ENCODE assay signal across 10 cellular contexts in genomic region chr1:160126342-160126741, GRCh38. TPM values are rescaled to one million over a fixed set of nuclear protein-coding genes. Genes with fewer than 3 reads are reported as not detected.
DNase-seq lines count a peak whose midpoint lies in the region; ATAC-seq and TF ChIP-seq lines count a peak whose summit lies in the region.
"Not testable (repeated sequence)": the region's sequence is repeated elsewhere in the genome, so short reads cannot be mapped to it uniquely, and the experiment has no call there.
"Had no signal": no experiment of that assay in that cellular context is flagged by ENCODE, and none has a peak within 500 bp of the region (broad histone marks: within the 10 kb centered on the region; RNA-seq: fewer than 3 reads in every experiment).

No MANE protein-coding gene starts in this region.

- not testable (repeated sequence) for H3K9me3 ChIP-seq in GM23248 (ENCODE audit: low read depth); PC-9 (ENCODE audit: insufficient read depth, low read depth); psoas muscle; subcutaneous abdominal adipose tissue (ENCODE audit: control insufficient read depth in 5 of 5, low read length in 5 of 5)

- H4K20me1 ChIP-seq in GM23248 (ENCODE audit: insufficient read depth); PC-9 (ENCODE audit: insufficient read depth): not testable (repeated sequence)

- peak overlapping the region; percentile 70 for H3K27ac ChIP-seq in GM23248
- H3K27ac ChIP-seq in PC-9, result peak overlapping the region; percentile 89; the same call in 1 of the 2 replicates
- H3K27ac ChIP-seq in psoas muscle, result peak overlapping the region; percentile 98
- peak overlapping the region; percentile 91 for H3K27ac ChIP-seq in subcutaneous abdominal adipose tissue (ENCODE audit: low read depth, low read length)

- H2AFZ ChIP-seq in GM23248, PC-9: not testable (repeated sequence)

- H3K4me2 ChIP-seq in GM23248 (ENCODE audit: unreplicated experiment), result peak overlapping the region; percentile 38
- not testable (repeated sequence) for H3K4me2 ChIP-seq in PC-9

- H3K36me3 ChIP-seq in GM23248 (ENCODE audit: low read depth); PC-9 (ENCODE audit: low read depth); subcutaneous abdominal adipose tissue (ENCODE audit: control insufficient read depth in 5 of 5, insufficient read depth in 5 of 5, low read length in 5 of 5): not testable (repeated sequence)
- peaks cover 0 to 89% of the 10 kb centered on the region in 2 donors for H3K36me3 ChIP-seq in psoas muscle (ENCODE audit: insufficient read depth in 1 of 2, low read depth in 1 of 2)

- TF ChIP-seq CTCF in PC-9 (conservative IDR thresholded peaks at IDR 0.05); psoas muscle (IDR thresholded peaks at IDR 0.05): not testable (repeated sequence)

- H3K4me3 ChIP-seq in GM23248; PC-9; psoas muscle; subcutaneous abdominal adipose tissue (ENCODE audit: low read depth in 1 of 5, low read length in 5 of 5): not testable (repeated sequence)

- H3K79me2 ChIP-seq in GM23248 (ENCODE audit: insufficient read depth); PC-9 (ENCODE audit: low read depth): not testable (repeated sequence)

- not testable (repeated sequence) for BruUV-seq in PC-9 (replicated peaks; lab: Mats Ljungman, UMichigan)

- ATAC-seq in psoas muscle, result not testable (repeated sequence)

- in situ Hi-C loops in GM23248 (cut with MboI), result not testable (repeated sequence)

- peaks cover 11% of the 10 kb centered on the region for H3F3A ChIP-seq in GM23248 (ENCODE audit: insufficient read depth)
- peaks cover 19% of the 10 kb centered on the region; the same call in 1 of the 2 replicates for H3F3A ChIP-seq in PC-9 (ENCODE audit: insufficient read depth, low read depth)

- not testable (repeated sequence) for H3K9me2 ChIP-seq in GM23248 (ENCODE audit: insufficient read depth); PC-9 (ENCODE audit: insufficient read depth)

- WGBS in GM23248 (ENCODE audit: low coverage in 1 of 2, low lambda C conversion rate in 2 of 2, missing lambda C conversion rate in 2 of 2), 2 experiments, result 77 to 83% methylated on average over 4 of the region's 4 CpGs
- 66 to 84% (median 72%) methylated on average over 4 of the region's 4 CpGs for WGBS in psoas muscle, 3 donors

- not testable (repeated sequence) for DNase-seq in GM23248, PC-9, psoas muscle
- DNase-seq in cardiac septum (ENCODE audit: low spot score), result peak; percentile 26

- not testable (repeated sequence) for H3K9ac ChIP-seq in GM23248
- peak overlapping the region in 1 of 5 donors; percentile 6 for H3K9ac ChIP-seq in subcutaneous abdominal adipose tissue (ENCODE audit: low read length in 5 of 5)

- CTCF ChIA-PET in PC-9 (lab: Charles Lee), result interaction anchor here (2.2 kb wide), 1 partner anchor 17 kb away, joined by 9 read pairs; no protein-coding TSS in a partner anchor

- intact Hi-C loops in PC-9 (cut with micrococcal nuclease; ENCODE audit: unreplicated experiment); cardiac septum (cut with DNase I); psoas muscle (cut with DNase I): not testable (repeated sequence)

- not testable (repeated sequence) for H3K27me3 ChIP-seq in GM23248 (replicated peaks; ENCODE audit: insufficient read depth); PC-9 (ENCODE audit: insufficient read depth, low read depth); psoas muscle (ENCODE audit: insufficient read depth in 3 of 3, low read length in 2 of 3); subcutaneous abdominal adipose tissue (ENCODE audit: control insufficient read depth in 5 of 5, insufficient read depth in 4 of 5, low read length in 5 of 5)

- H3K4me1 ChIP-seq in GM23248 (ENCODE audit: insufficient read depth) (peaks cover 44% of the 10 kb centered on the region), PC-9 (replicated peaks; ENCODE audit: insufficient read depth) (peaks cover 62% of the 10 kb centered on the region), psoas muscle (peaks cover 88% of the 10 kb centered on the region), subcutaneous abdominal adipose tissue (ENCODE audit: control insufficient read depth in 5 of 5, insufficient read depth in 5 of 5, low read length in 5 of 5) (peaks cover 0 to 64% (median 41%) of the 10 kb centered on the region in 5 donors)

- POLR2A ChIA-PET in PC-9 (lab: Charles Lee; ENCODE audit: unreplicated experiment), result not testable (repeated sequence)

RNA-seq across cellular contexts. Expression of gene ATP1A2, which starts 10.8 kb away (rescaled TPM):
- total RNA-seq in GM23248 (2014; rRNA removed; shearing (Covaris generic)), result 0.11 and 0.13 TPM in 2 replicates
- polyA plus RNA-seq in GM23248 (2016; fragmentation: Nextera tagmentation; extraction: Ambion mirVana) (0.14 and 0.30 TPM in 2 replicates), psoas muscle (100 to 1,000 TPM in 2 of 3 donors, 10 to 100 TPM in 1; 52.5 to 194 (median 162) TPM)
- total RNA-seq in PC-9 (2021) (1.1 TPM in 2 replicates), cardiac septum (147 TPM), psoas muscle (1,000 to 10,000 TPM in 1 of 4 donors, 100 to 1,000 TPM in 3; 523 to 1,040 (median 587) TPM)
- total RNA-seq: CD4-positive, alpha-beta memory T cell; G401; GM12878 had no signal
- polyA plus RNA-seq: CD4-positive, alpha-beta memory T cell had no signal

RNA-seq across cellular contexts. Expression of gene ATP1A4, which starts 25.1 kb away (rescaled TPM):
- not detected in 2 replicates for total RNA-seq in GM23248 (2014; rRNA removed; shearing (Covaris generic))
- polyA plus RNA-seq in GM23248 (2016; fragmentation: Nextera tagmentation; extraction: Ambion mirVana) (not detected in 2 replicates), psoas muscle (1 to 10 TPM in 1 of 3 donors, under 1 TPM in 2; 0.03 to 1.3 (median 0.13) TPM)
- total RNA-seq in PC-9 (2021) (not detected in 2 replicates), cardiac septum (1.0 TPM), psoas muscle (1 to 10 TPM in 1 of 4 donors, under 1 TPM in 3; 0.07 to 2.0 (median 0.38) TPM)
- total RNA-seq: A172; CD4-positive, alpha-beta memory T cell; G401 had no signal
- polyA plus RNA-seq: AG04450; CD4-positive, alpha-beta memory T cell had no signal

RNA-seq across cellular contexts. Expression of gene IGSF8, which starts 27.9 kb away (rescaled TPM):
- 43.3 and 52.2 TPM in 2 replicates for total RNA-seq in GM23248 (2014; rRNA removed; shearing (Covaris generic))
- polyA plus RNA-seq in GM23248 (2016; fragmentation: Nextera tagmentation; extraction: Ambion mirVana) (32.9 and 34.6 TPM in 2 replicates), psoas muscle (1 to 10 TPM; 4.9 to 6.5 (median 6.4) TPM)
- total RNA-seq in PC-9 (2021) (27.4 and 38.0 TPM in 2 replicates), cardiac septum (29.7 TPM), psoas muscle (1 to 10 TPM; 4.3 to 8.6 (median 6.4) TPM)

RNA-seq across cellular contexts. Expression of gene KCNJ9, which starts 45.0 kb away (rescaled TPM):
- 0.13 TPM in 1 of 2 replicates, not detected in the other for total RNA-seq in GM23248 (2014; rRNA removed; shearing (Covaris generic))
- polyA plus RNA-seq in GM23248 (2016; fragmentation: Nextera tagmentation; extraction: Ambion mirVana), result not detected in 2 replicates
- total RNA-seq in PC-9 (2021), result not detected in 2 replicates
- not detected for total RNA-seq in cardiac septum
- total RNA-seq in psoas muscle, result not detected
- under 1 TPM in 2 of 3 donors, not detected in 1; 0.01 to 0.04 TPM for polyA plus RNA-seq in psoas muscle
- total RNA-seq: A172; CD4-positive, alpha-beta memory T cell; G401; GM12878 had no signal
- polyA plus RNA-seq: AG04450; CD4-positive, alpha-beta memory T cell had no signal

RNA-seq across cellular contexts. Expression of gene KCNJ10, which starts 56.4 kb away (rescaled TPM):
- total RNA-seq in GM23248 (2014; rRNA removed; shearing (Covaris generic)), result not detected in 2 replicates
- not detected in 2 replicates for polyA plus RNA-seq in GM23248 (2016; fragmentation: Nextera tagmentation; extraction: Ambion mirVana)
- total RNA-seq in PC-9 (2021), result not detected in 2 replicates
- total RNA-seq in cardiac septum, result 0.05 TPM
- under 1 TPM in 2 of 4 donors, not detected in 2; 0.08 to 0.09 TPM for total RNA-seq in psoas muscle
- under 1 TPM in 2 of 3 donors, not detected in 1; 0.01 to 0.03 TPM for polyA plus RNA-seq in psoas muscle
- total RNA-seq: A172; CD4-positive, alpha-beta memory T cell; G401 had no signal
- polyA plus RNA-seq: AG04450 had no signal

Comparison
In these comparisons a context has a peak if more than half of its experiments do, and no peak if none do; other contexts are left out.
1. RNA of gene ATP1A2, which starts 10.8 kb away (total RNA-seq): 523 to 1,040 TPM in psoas muscle and 147 TPM in cardiac septum (single experiment); 1.1 TPM in PC-9 and 0.11 to 0.13 TPM in GM23248; every median in the first group is over 10 times any median in the second.
2. Peak in every context shown above with its lines, with median percentiles within 50 percentile points of each other: H3K27ac ChIP-seq.